Comparison of ENCODE assay signal across 29 cellular contexts in the genomic region with DNA sequence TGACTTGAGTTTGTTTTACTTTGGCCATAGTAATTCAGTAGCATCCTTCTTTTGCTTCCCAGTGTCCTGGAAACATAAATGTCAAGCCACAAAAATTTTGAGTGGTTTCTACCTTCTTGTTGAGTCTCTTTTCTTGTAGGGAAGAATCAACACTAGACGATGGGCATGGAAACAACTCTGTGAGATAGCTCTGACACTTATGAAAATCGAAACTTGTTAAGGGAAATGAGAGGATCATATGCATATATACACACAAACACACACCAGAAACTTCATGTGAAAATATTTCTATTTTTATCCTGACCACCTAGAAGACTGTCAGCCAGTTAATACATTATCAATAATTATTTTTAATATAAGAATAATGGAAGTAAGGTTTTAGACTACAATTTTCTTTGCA.
"Had no signal": no experiment of that assay in that cellular context is flagged by ENCODE, and none has a peak within 500 bp of the region (broad histone marks: within the 10 kb centered on the region; RNA-seq: fewer than 3 reads in every experiment).

No MANE protein-coding gene starts in this region.

- DNase-seq: activated B cell treated with CpG ODN at 0.5 μM for 24 hours; activated CD4-positive, alpha-beta T cell treated with anti-CD3 and anti-CD28 coated beads for 48 hours; activated CD4-positive, alpha-beta T cell treated with anti-CD3 and anti-CD28 coated beads, Interleukin-2, amount 50 U/mL, for 1 hour; activated CD4-positive, alpha-beta T cell treated with anti-CD3 and anti-CD28 coated beads, Interleukin-2, amount 50 U/mL, for 48 hours; activated CD8-positive, alpha-beta memory T cell treated with anti-CD3 and anti-CD28 coated beads for 24 hours; activated CD8-positive, alpha-beta T cell treated with anti-CD3 and anti-CD28 coated beads for 36 hours; activated effector memory CD4-positive, alpha-beta T cell treated with anti-CD3 and anti-CD28 coated beads, Interleukin-2, amount 50 U/mL, for 16 hours; activated naive CD4-positive, alpha-beta T cell treated with anti-CD3 and anti-CD28 coated beads for 36 hours; activated T-cell treated with anti-CD3 and anti-CD28 coated beads, Interleukin-2, amount 50 U/mL, for 1 hour; activated T-cell treated with anti-CD3 and anti-CD28 coated beads, Interleukin-2, amount 50 U/mL, for 48 hours; amniotic stem cell; anterior cingulate cortex; brain microvascular endothelial cell; dorsolateral prefrontal cortex; effector memory CD4-positive, alpha-beta T cell; endodermal cell; foreskin fibroblast; glutamatergic neuron; heart right ventricle; T-helper 17 cell; T1000; WERI-Rb-1 had no signal

- H3K4me2 ChIP-seq: hepatocyte had no signal

- FAIRE-seq: astrocyte, bronchial epithelial cell, frontal cortex had no signal

- H3K4me3 ChIP-seq: coronary artery, dorsolateral prefrontal cortex, heart right ventricle, hepatocyte had no signal

- H3K79me2 ChIP-seq: hepatocyte had no signal

- H3K27ac ChIP-seq: brain microvascular endothelial cell, coronary artery, dorsolateral prefrontal cortex, heart right ventricle, hepatocyte, WERI-Rb-1 had no signal

- ATAC-seq: activated CD4-positive, CD25-positive, alpha-beta regulatory T cell treated with anti-CD3 and anti-CD28 coated beads, Interleukin-2, amount 50 U/mL, for 24 hours; activated CD8-positive, alpha-beta T cell treated with anti-CD3 and anti-CD28 coated beads for 36 hours; esophagus mucosa; heart right ventricle; T-helper 17 cell had no signal

- H3K27me3 ChIP-seq: brain microvascular endothelial cell, dorsolateral prefrontal cortex, heart right ventricle, hepatocyte had no signal

- H2AFZ ChIP-seq: hepatocyte had no signal

- H3K36me3 ChIP-seq: brain microvascular endothelial cell, heart right ventricle, WERI-Rb-1 had no signal

- H3K4me1 ChIP-seq: heart right ventricle had no signal

- H3K9me3 ChIP-seq: heart right ventricle had no signal
